8 cellular contexts compared by ENCODE assay signal in genomic region chr14:104724407-104724980, GRCh38. TPM values are rescaled to one million over a fixed set of nuclear protein-coding genes. Genes with fewer than 3 reads are reported as not detected.
DNase-seq lines count a peak whose midpoint lies in the region; ATAC-seq, FAIRE-seq and TF ChIP-seq lines count a peak whose summit lies in the region.

No MANE protein-coding gene starts in this region.

- no peak for FAIRE-seq in astrocyte (lab: Jason Lieb, UNC)

- no peaks in the 10 kb centered on the region for H3K9me3 Mint-ChIP-seq in astrocyte (ENCODE audit: unreplicated experiment)

- H3K4me1 Mint-ChIP-seq in astrocyte (ENCODE audit: low read depth, unreplicated experiment): peaks cover 7% of the 10 kb centered on the region

- peak; percentile 36 for DNase-seq in COLO668 (lab: John Stamatoyannopoulos, UW; ENCODE audit: unreplicated experiment)
- no peak for DNase-seq in MM.1S
- DNase-seq in astrocyte (ENCODE audit: low read depth): no peak
- peak; percentile 53 for DNase-seq in stomach
- DNase-seq in SK-N-DZ (ENCODE audit: low spot score): no peak
- DNase-seq in NAMALWA (ENCODE audit: low spot score): no peak

- H2AFZ ChIP-seq in MM.1S (ENCODE audit: low read length) (no peak overlapping the region), astrocyte (ENCODE audit: low read depth, low read length) (peak overlapping the region; percentile 41)

- peak overlapping the region; percentile 39; the same call in 1 of the 2 replicates for H3K4me2 ChIP-seq in MM.1S (ENCODE audit: low read depth, low read length)
- H3K4me2 ChIP-seq in astrocyte (ENCODE audit: low read length): peak overlapping the region; percentile 81

- H3K36me3 ChIP-seq in MM.1S (replicated peaks; ENCODE audit: insufficient read depth, low read length) (no peaks in the 10 kb centered on the region), astrocyte (ENCODE audit: insufficient read depth, low read length) (no peaks in the 10 kb centered on the region), stomach (peaks cover 1 to 15% (median 9%) of the 10 kb centered on the region in 4 donors)

- no peak for TF ChIP-seq EP300 in stomach (IDR thresholded peaks at IDR 0.05)

- H4K20me1 ChIP-seq in MM.1S (ENCODE audit: insufficient read depth, low read length) (no peaks in the 10 kb centered on the region), astrocyte (ENCODE audit: insufficient read depth, low read length) (peaks cover 31% of the 10 kb centered on the region)

- H3K27me3 ChIP-seq in MM.1S (replicated peaks; ENCODE audit: insufficient read depth, low read length): peaks cover 32% of the 10 kb centered on the region
- H3K27me3 ChIP-seq in astrocyte (ENCODE audit: insufficient read depth, low read length): no peaks in the 10 kb centered on the region
- H3K27me3 ChIP-seq in layer of hippocampus (ENCODE audit: control insufficient read depth, insufficient read depth, low read length): no peaks in the 10 kb centered on the region
- no peaks in the 10 kb centered on the region for H3K27me3 ChIP-seq in stomach

- peak overlapping the region; percentile 45; the same call in 1 of the 2 replicates for H3K4me3 ChIP-seq in MM.1S (ENCODE audit: low read length)
- H3K4me3 ChIP-seq in astrocyte (ENCODE audit: insufficient read depth, low read depth, low read length): peak overlapping the region; percentile 42
- peak overlapping the region; percentile 61 to 76 (median 66) for H3K4me3 ChIP-seq in stomach

- no peak for TF ChIP-seq POLR2A in stomach (IDR thresholded peaks at IDR 0.05)

- H3K4me1 ChIP-seq in MM.1S (ENCODE audit: low read length) (peaks cover 10% of the 10 kb centered on the region; the same call in 1 of the 2 replicates), astrocyte (ENCODE audit: insufficient read depth, low read length) (peaks cover 21% of the 10 kb centered on the region), stomach (peaks cover 29 to 56% (median 53%) of the 10 kb centered on the region in 4 donors)

- peaks cover 16% of the 10 kb centered on the region for H3K27me3 Mint-ChIP-seq in astrocyte (ENCODE audit: low read depth, unreplicated experiment)

- 2 to 14% (median 4%) methylated on average over 8 to 27 of the region's 27 CpGs for WGBS in stomach, 5 donors

- H3K36me3 Mint-ChIP-seq in astrocyte (ENCODE audit: low read depth, unreplicated experiment): peaks cover 3% of the 10 kb centered on the region

- H3K9ac ChIP-seq in MM.1S (ENCODE audit: low read length): no peak overlapping the region
- no peak overlapping the region for H3K9ac ChIP-seq in astrocyte (ENCODE audit: low read length)

- no peak overlapping the region for H3K27ac ChIP-seq in MM.1S (ENCODE audit: low read length)
- no peak overlapping the region for H3K27ac ChIP-seq in astrocyte (ENCODE audit: low read depth, low read length)
- peak overlapping the region; percentile 30 for H3K27ac ChIP-seq in layer of hippocampus (ENCODE audit: low read depth, low read length)
- H3K27ac ChIP-seq in stomach: peak overlapping the region; percentile 61 to 81 (median 74)

- H3K9me3 ChIP-seq in MM.1S (replicated peaks; ENCODE audit: insufficient read depth, low read length) (no peaks in the 10 kb centered on the region), astrocyte (ENCODE audit: insufficient read depth, low read depth, low read length) (no peaks in the 10 kb centered on the region), stomach (no peaks in the 10 kb centered on the region)

- H3K79me2 ChIP-seq in MM.1S (ENCODE audit: low read length): no peaks in the 10 kb centered on the region
- H3K79me2 ChIP-seq in astrocyte (ENCODE audit: insufficient read depth, low read length): no peaks in the 10 kb centered on the region

- no peak for ATAC-seq in HG03378 (IDR thresholded peaks at IDR 0.05; ENCODE audit: unreplicated experiment)

- H3K27ac Mint-ChIP-seq in astrocyte (ENCODE audit: unreplicated experiment): no peak overlapping the region

- no peaks in the 10 kb centered on the region for H3K9me2 ChIP-seq in MM.1S (replicated peaks; ENCODE audit: insufficient read depth, low read length)

- H3F3A ChIP-seq in MM.1S (ENCODE audit: insufficient read depth, low read length): no peaks in the 10 kb centered on the region

- intact Hi-C loops in stomach (cut with DNase I; ENCODE audit: low total_unique reads): no loop called here

- TF ChIP-seq CTCF in MM.1S (IDR thresholded peaks at IDR 0.05; ENCODE audit: low read length) (no peak), astrocyte (IDR thresholded peaks at IDR 0.05; ENCODE audit: insufficient read depth, low read depth, low read length) (no peak), stomach (IDR thresholded peaks at IDR 0.05) (no peak)

- H3K4me3 Mint-ChIP-seq in astrocyte (ENCODE audit: unreplicated experiment): peak overlapping the region; percentile 50

RNA-seq across cellular contexts. Expression of gene ADSS1, which starts 0.5 kb away (rescaled TPM):
- 4.4 and 5.8 TPM in 2 replicates for total RNA-seq in astrocyte
- 10 to 100 TPM in 1 of 5 donors, 1 to 10 TPM in 3, not detected in 1; 7.0 to 59.4 (median 7.6) TPM for total RNA-seq in stomach
- 10 to 100 TPM; 12.3 to 16.7 (median 14.5) TPM for polyA plus RNA-seq in stomach
- polyA plus RNA-seq in SK-N-DZ (2014; cell fraction: cytosol; rRNA removed): 0.26 and 0.58 TPM in 2 replicates
- 1.4 and 2.1 TPM in 2 replicates for polyA plus RNA-seq in SK-N-DZ (2014; cell fraction: nucleus; rRNA removed)

RNA-seq across cellular contexts. Expression of gene SIVA1, which starts 28.5 kb away (rescaled TPM):
- 46.4 and 51.0 TPM in 2 replicates for total RNA-seq in astrocyte
- 100 to 1,000 TPM in 4 of 5 donors, 10 to 100 TPM in 1; 73.3 to 366 (median 252) TPM for total RNA-seq in stomach
- polyA plus RNA-seq in stomach: 100 to 1,000 TPM; 200 to 247 (median 213) TPM
- polyA plus RNA-seq in SK-N-DZ (2014; cell fraction: cytosol; rRNA removed): 289 and 437 TPM in 2 replicates
- polyA plus RNA-seq in SK-N-DZ (2014; cell fraction: nucleus; rRNA removed): 345 and 429 TPM in 2 replicates

RNA-seq across cellular contexts. Expression of gene INF2, which starts 35.1 kb away (rescaled TPM):
- total RNA-seq in astrocyte (111 and 126 TPM in 2 replicates), stomach (100 to 1,000 TPM in 4 of 5 donors, 10 to 100 TPM in 1; 45.9 to 385 (median 184) TPM)
- polyA plus RNA-seq in stomach: 100 to 1,000 TPM in 1 of 3 donors, 10 to 100 TPM in 2; 74.7 to 113 (median 90.3) TPM
- 12.4 and 17.6 TPM in 2 replicates for polyA plus RNA-seq in SK-N-DZ (2014; cell fraction: cytosol; rRNA removed)
- polyA plus RNA-seq in SK-N-DZ (2014; cell fraction: nucleus; rRNA removed): 28.3 and 37.7 TPM in 2 replicates

Comparison
In these comparisons a context has a peak if more than half of its experiments do, and no peak if none do; other contexts are left out.
1. DNase-seq: peak in COLO668 (single experiment) and stomach (single experiment); none in MM.1S (single experiment), astrocyte (single experiment), SK-N-DZ (single experiment) and NAMALWA (single experiment).
2. H3K27ac ChIP-seq: peak in layer of hippocampus (single experiment) and stomach (5 of 5); none in MM.1S (single experiment) and astrocyte (single experiment).
3. Peak in every context shown above with its lines, with median percentiles within 50 percentile points of each other: H3K4me3 ChIP-seq.